Comparison of ENCODE assay signal across 8 cellular contexts in the genomic region with DNA sequence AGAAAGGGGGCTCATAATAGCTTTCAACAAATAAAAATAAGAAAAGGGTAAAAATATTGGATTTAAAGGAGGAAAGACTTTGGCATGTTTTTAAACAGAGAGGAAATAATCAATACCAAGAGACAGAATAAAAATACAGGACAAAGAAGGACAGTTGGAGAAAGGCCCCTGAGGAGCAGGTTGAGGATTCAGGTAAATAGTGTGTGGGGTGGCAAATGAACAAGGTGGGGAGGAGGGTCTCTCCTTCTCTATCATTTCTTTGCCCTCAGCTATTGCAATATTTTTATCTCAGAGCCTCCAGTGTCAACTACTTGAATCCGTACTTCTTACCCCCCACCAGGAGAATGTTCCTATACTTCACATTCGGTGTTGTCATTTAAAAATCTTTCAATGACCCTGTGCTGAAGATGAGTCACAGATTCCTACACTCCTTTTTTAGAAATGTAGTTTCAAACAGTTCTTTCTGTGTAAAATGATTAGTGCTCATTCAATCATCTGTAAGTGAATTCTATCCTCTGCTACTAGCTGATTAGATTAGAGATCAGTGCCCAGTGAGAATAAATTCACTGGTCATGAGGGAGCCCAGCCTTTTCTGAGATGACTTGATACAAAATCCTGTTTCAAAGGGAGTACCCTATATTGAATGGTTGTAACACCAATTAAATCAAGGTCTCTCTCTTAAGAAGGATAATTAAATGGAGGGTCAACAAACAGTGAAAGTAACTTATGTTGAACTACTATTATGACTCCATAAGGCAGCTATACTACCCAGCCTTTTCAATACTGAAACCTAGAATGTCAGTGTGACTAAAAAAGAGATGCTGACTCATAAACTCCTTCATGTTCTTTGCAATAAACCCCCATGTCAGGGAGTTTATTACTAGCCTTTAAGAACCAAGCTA. TPM values are rescaled to one million over a fixed set of nuclear protein-coding genes. Genes with fewer than 3 reads are reported as not detected.
DNase-seq lines count a peak whose midpoint lies in the region; ATAC-seq and TF ChIP-seq lines count a peak whose summit lies in the region.

No MANE protein-coding gene starts in this region.

- peak overlapping the region; percentile 77 for H3K27ac ChIP-seq in OCI-LY3 (ENCODE audit: low read length)
- H3K27ac ChIP-seq in left ventricle myocardium inferior (replicated peaks), result no peak overlapping the region
- H3K27ac ChIP-seq in right atrium auricular region, result no peak overlapping the region

- no peaks in the 10 kb centered on the region for H3K36me3 ChIP-seq in OCI-LY3 (replicated peaks; ENCODE audit: low read depth, low read length)
- peaks cover 30% of the 10 kb centered on the region for H3K36me3 ChIP-seq in left ventricle myocardium inferior
- peaks cover 12% of the 10 kb centered on the region for H3K36me3 ChIP-seq in right atrium auricular region

- peak overlapping the region; percentile 23; the same call in 1 of the 2 replicates for H3K9ac ChIP-seq in OCI-LY3 (ENCODE audit: low read length)

- no peak overlapping the region for H2AFZ ChIP-seq in OCI-LY3 (ENCODE audit: low read depth, low read length)

- H3K4me2 ChIP-seq in OCI-LY3 (ENCODE audit: low read length), result peak overlapping the region; percentile 91

- H3K27me3 ChIP-seq in OCI-LY3 (ENCODE audit: low read depth, low read length) (peaks cover 32% of the 10 kb centered on the region), left ventricle myocardium inferior (ENCODE audit: low read depth) (no peaks in the 10 kb centered on the region), right atrium auricular region (no peaks in the 10 kb centered on the region)

- H3K4me3 ChIP-seq in OCI-LY3 (ENCODE audit: low read length) (peak overlapping the region; percentile 61), left ventricle myocardium inferior (no peak overlapping the region), right atrium auricular region (no peak overlapping the region)

- no peak for TF ChIP-seq CTCF in OCI-LY3 (IDR thresholded peaks at IDR 0.05; ENCODE audit: low read depth, low read length)
- TF ChIP-seq CTCF in left ventricle myocardium inferior (IDR thresholded peaks at IDR 0.05; ENCODE audit: borderline replicate concordance), result no peak
- no peak for TF ChIP-seq CTCF in right atrium auricular region (IDR thresholded peaks at IDR 0.05)

- ATAC-seq in GM18870 (IDR thresholded peaks at IDR 0.05; ENCODE audit: unreplicated experiment) (peak; percentile 100), HG02642 (IDR thresholded peaks at IDR 0.05; ENCODE audit: poor library complexity, unreplicated experiment) (peak; percentile 99)

- 0 out of 2 replicates have a peak, but pooled peaks cover under 1% of the 10 kb centered on the region for H3K9me3 ChIP-seq in OCI-LY3 (ENCODE audit: insufficient read depth, low read length)
- no peaks in the 10 kb centered on the region for H3K9me3 ChIP-seq in left ventricle myocardium inferior (replicated peaks)
- H3K9me3 ChIP-seq in right atrium auricular region, result no peaks in the 10 kb centered on the region

- H3K79me2 ChIP-seq in OCI-LY3 (ENCODE audit: low read length), result no peaks in the 10 kb centered on the region

- intact Hi-C loops in left ventricle myocardium inferior (cut with micrococcal nuclease), result no loop called here

- peak; percentile 54 for DNase-seq in kidney tubule cell (ENCODE audit: low spot score)
- no peak for DNase-seq in left ventricle myocardium inferior
- no peak for DNase-seq in right atrium auricular region (ENCODE audit: low spot score)
- DNase-seq in NCI-H510A (lab: John Stamatoyannopoulos, UW), result no peak
- DNase-seq in effector CD8-positive, alpha-beta T cell (lab: John Stamatoyannopoulos, UW), result no peak

- no peaks in the 10 kb centered on the region for H4K20me1 ChIP-seq in OCI-LY3 (ENCODE audit: insufficient read depth, low read length)

- peaks cover 42% of the 10 kb centered on the region for H3K4me1 ChIP-seq in OCI-LY3 (ENCODE audit: low read length)
- no peaks in the 10 kb centered on the region for H3K4me1 ChIP-seq in left ventricle myocardium inferior
- H3K4me1 ChIP-seq in right atrium auricular region, result no peaks in the 10 kb centered on the region

RNA-seq across cellular contexts. Expression of gene WNT16, which starts 50.4 kb away (rescaled TPM):
- total RNA-seq in left ventricle myocardium inferior, result not detected
- total RNA-seq in right atrium auricular region, result under 1 TPM in 1 of 2 donors, not detected in 1; 0.12 TPM
